20 cellular contexts compared by ENCODE assay signal in the genomic region with DNA sequence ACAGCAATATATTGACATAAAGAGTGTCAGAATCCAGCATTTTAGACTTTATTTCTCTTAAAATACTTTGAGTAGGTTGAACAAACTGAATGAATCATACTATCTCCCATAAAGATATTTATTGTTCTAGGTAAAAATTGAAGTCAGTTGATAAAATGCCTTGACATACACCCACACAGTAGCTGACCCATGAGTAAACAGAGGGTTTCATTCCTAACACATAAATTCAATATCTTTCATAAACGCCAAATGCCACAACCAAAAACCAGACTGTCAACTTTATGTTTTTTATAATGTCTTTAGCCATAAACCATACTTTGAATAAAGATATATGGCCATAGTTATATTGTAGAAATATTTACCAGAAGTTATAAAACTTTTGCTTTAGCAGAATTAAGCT.
A peak's percentile ranks its signal among the peaks of the same experiment; 100 is the strongest.
DNase-seq lines count a peak whose midpoint lies in the region; ATAC-seq and TF ChIP-seq lines count a peak whose summit lies in the region.
"Had no signal": no experiment of that assay in that cellular context is flagged by ENCODE, and none has a peak within 500 bp of the region (broad histone marks: within the 10 kb centered on the region; RNA-seq: fewer than 3 reads in every experiment).

No MANE protein-coding gene starts in this region.

- H2BK15ac ChIP-seq in IMR-90 (ENCODE audit: low read depth, low read length): no peak overlapping the region

- no peak overlapping the region for H3K18ac ChIP-seq in IMR-90 (ENCODE audit: low read depth, low read length)

- DNase-seq in IMR-90 (peak; percentile 44), brain microvascular endothelial cell (peak; percentile 16), mucosa of descending colon (no peak), NCI-H510A (lab: John Stamatoyannopoulos, UW) (no peak), SHP77 treated with DMSO at 0.1 percent for 48 hours (lab: John Stamatoyannopoulos, UW) (no peak), nucleus accumbens (lab: John Stamatoyannopoulos, UW) (no peak)
- no peak for DNase-seq in stimulated activated CD4-positive, alpha-beta T cell treated with anti-CD3 and anti-CD28 coated beads, Interleukin-4, amount 100 ng/mL, for 4 hours
- DNase-seq: Caco-2, DMS153, EL, GOT3, NCI-H1105 treated with DMSO at 0.1 percent for 48 hours, NCI-H1694 treated with DMSO at 0.1 percent for 48 hours, NCI-H226, NCI-H526 had no signal

- H2BK20ac ChIP-seq in IMR-90 (ENCODE audit: low read depth, low read length): no peak overlapping the region

- CTCF ChIA-PET in IMR-90 (lab: Yijun Ruan, JAX): no interaction called here

- H2BK5ac ChIP-seq in IMR-90 (ENCODE audit: low read depth, low read length, poor library complexity, severe bottlenecking): no peak overlapping the region

- H3K9me1 ChIP-seq in IMR-90 (ENCODE audit: insufficient read depth, low read length): no peaks in the 10 kb centered on the region

- H2BK120ac ChIP-seq in IMR-90 (ENCODE audit: low read depth, low read length): no peak overlapping the region

- H3K23ac ChIP-seq in IMR-90 (ENCODE audit: low read depth, low read length): no peak overlapping the region

- no peak overlapping the region for H3K4ac ChIP-seq in IMR-90 (ENCODE audit: low read depth, low read length)

- H2AK9ac ChIP-seq in IMR-90 (replicated peaks; ENCODE audit: low read depth, low read length, poor library complexity): no peak overlapping the region

- no peak overlapping the region for H3K4me2 ChIP-seq in IMR-90 (ENCODE audit: low read depth, low read length)

- dilution Hi-C loops in IMR-90 (cut with HindIII; ENCODE audit: low sequenced_read_pairs, unreplicated experiment): no loop called here

- no peak overlapping the region for H3K14ac ChIP-seq in IMR-90 (replicated peaks; ENCODE audit: low read depth, low read length)

- no peak overlapping the region for H4K91ac ChIP-seq in IMR-90 (ENCODE audit: insufficient read depth, low read depth, low read length)

- no peak overlapping the region for H4K5ac ChIP-seq in IMR-90 (ENCODE audit: low read depth, low read length)

- H3K27ac ChIP-seq in 22Rv1: peak overlapping the region; percentile 23
- no peak overlapping the region for H3K27ac ChIP-seq in IMR-90 (ENCODE audit: insufficient read depth, low read length)
- H3K27ac ChIP-seq in brain microvascular endothelial cell: no peak overlapping the region
- H3K27ac ChIP-seq: SJSA1 had no signal

- H3K79me1 ChIP-seq in IMR-90 (ENCODE audit: low read depth in 1 of 2, low read length in 2 of 2): no peaks in the 10 kb centered on the region

- in situ Hi-C loops in IMR-90 (cut with MboI; ENCODE audit: low sequenced_read_pairs) (no loop called here), brain microvascular endothelial cell (cut with HindIII; ENCODE audit: low pct_ligation_motif_present, low sequenced_read_pairs) (no loop called here)

- H3K56ac ChIP-seq in IMR-90 (ENCODE audit: extremely low read depth, insufficient read depth, low read length): no peak overlapping the region

- TF ChIP-seq CTCF in 22Rv1 (IDR thresholded peaks at IDR 0.05) (no peak), IMR-90 (conservative IDR thresholded peaks at IDR 0.05; ENCODE audit: low read depth, low read length) (no peak), brain microvascular endothelial cell (IDR thresholded peaks at IDR 0.05; ENCODE audit: low read depth, low read length, missing control alignments) (no peak), mucosa of descending colon (IDR thresholded peaks at IDR 0.05) (no peak)

- TF ChIP-seq RAD21 in IMR-90 (IDR thresholded peaks at IDR 0.05; ENCODE audit: low read length): no peak

- no peak overlapping the region for H3K9ac ChIP-seq in IMR-90 (ENCODE audit: low read depth, low read length)

- H3K4me3 ChIP-seq in IMR-90 (ENCODE audit: insufficient read depth, low read depth, low read length) (no peak overlapping the region), brain microvascular endothelial cell (ENCODE audit: low read depth, low read length) (no peak overlapping the region), mucosa of descending colon (no peak overlapping the region)
- H3K4me3 ChIP-seq: GM12878, K562, SJSA1 had no signal

- POLR2A ChIA-PET in IMR-90 (lab: Charles Lee; ENCODE audit: unreplicated experiment): no interaction called here

- H4K8ac ChIP-seq in IMR-90 (ENCODE audit: low read depth in 2 of 2, low read length in 2 of 2): no peak overlapping the region

- no peaks in the 10 kb centered on the region for H3K27me3 ChIP-seq in IMR-90 (ENCODE audit: control insufficient read depth, insufficient read depth, low read length)
- H3K27me3 ChIP-seq in brain microvascular endothelial cell (replicated peaks): no peaks in the 10 kb centered on the region
- H3K27me3 ChIP-seq: SJSA1 had no signal

- no TSS peak for BruUV-seq in IMR-90 (replicated peaks; lab: Mats Ljungman, UMichigan)

- H2AK5ac ChIP-seq in IMR-90 (ENCODE audit: low read depth, low read length): no peak overlapping the region

- intact Hi-C loops in IMR-90 (cut with micrococcal nuclease) (no loop called here), mucosa of descending colon (cut with DNase I, micrococcal nuclease) (no loop called here)

- 100% methylated on average over 1 of the region's 1 CpG; no CpG with 5 or more reads in 1 of the 2 experiments for WGBS in IMR-90 (ENCODE audit: extremely low coverage in 2 of 2, insufficient read length in 1 of 2), 2 experiments

- no peak for TF ChIP-seq POLR2A in IMR-90 (IDR thresholded peaks at IDR 0.05; ENCODE audit: low read depth, low read length)

- H2AFZ ChIP-seq in IMR-90 (replicated peaks; ENCODE audit: low read length, poor library complexity): no peak overlapping the region

- H4K20me1 ChIP-seq in IMR-90 (ENCODE audit: insufficient read depth, low read length): no peaks in the 10 kb centered on the region

- H3K36me3 ChIP-seq in IMR-90 (ENCODE audit: control insufficient read depth, insufficient read depth, low read length) (no peaks in the 10 kb centered on the region), brain microvascular endothelial cell (replicated peaks) (no peaks in the 10 kb centered on the region), mucosa of descending colon (ENCODE audit: low read depth) (no peaks in the 10 kb centered on the region)
- H3K36me3 ChIP-seq: SJSA1 had no signal

- ATAC-seq in IMR-90 (ENCODE audit: low read depth) (no peak), mucosa of descending colon (peak; percentile 54)
- ATAC-seq: GM12878, HCT116, K562 had no signal

- H3K9me3 ChIP-seq in IMR-90 (ENCODE audit: control insufficient read depth, insufficient read depth, low read length) (no peaks in the 10 kb centered on the region), mucosa of descending colon (no peaks in the 10 kb centered on the region)
- H3K9me3 ChIP-seq: Caco-2, SJSA1 had no signal

- H3K4me1 ChIP-seq in IMR-90 (ENCODE audit: control insufficient read depth, insufficient read depth, low read length) (no peaks in the 10 kb centered on the region), mucosa of descending colon (ENCODE audit: low read depth) (no peaks in the 10 kb centered on the region)
- H3K4me1 ChIP-seq: Caco-2, SJSA1 had no signal

TF ChIP-seq in IMR-90, 13 proteins besides CTCF, POLR2A, EP300 and RAD21:
- TF ChIP-seq SMC3 (IDR thresholded peaks at IDR 0.05; ENCODE audit: low read depth, low read length) (no peak), CHD1 (IDR thresholded peaks at IDR 0.05; ENCODE audit: low read depth, low read length) (no peak), RCOR1 (IDR thresholded peaks at IDR 0.05; ENCODE audit: insufficient replicate concordance, low read length) (no peak), FOS (IDR thresholded peaks at IDR 0.05; ENCODE audit: low read depth, low read length) (no peak), BHLHE40 (IDR thresholded peaks at IDR 0.05; ENCODE audit: low read depth, low read length) (no peak), MAFK (IDR thresholded peaks at IDR 0.05; ENCODE audit: low read depth, low read length) (no peak), MAZ (IDR thresholded peaks at IDR 0.05; ENCODE audit: borderline replicate concordance, low read depth, low read length) (no peak)
- TF ChIP-seq, protein P1, sequence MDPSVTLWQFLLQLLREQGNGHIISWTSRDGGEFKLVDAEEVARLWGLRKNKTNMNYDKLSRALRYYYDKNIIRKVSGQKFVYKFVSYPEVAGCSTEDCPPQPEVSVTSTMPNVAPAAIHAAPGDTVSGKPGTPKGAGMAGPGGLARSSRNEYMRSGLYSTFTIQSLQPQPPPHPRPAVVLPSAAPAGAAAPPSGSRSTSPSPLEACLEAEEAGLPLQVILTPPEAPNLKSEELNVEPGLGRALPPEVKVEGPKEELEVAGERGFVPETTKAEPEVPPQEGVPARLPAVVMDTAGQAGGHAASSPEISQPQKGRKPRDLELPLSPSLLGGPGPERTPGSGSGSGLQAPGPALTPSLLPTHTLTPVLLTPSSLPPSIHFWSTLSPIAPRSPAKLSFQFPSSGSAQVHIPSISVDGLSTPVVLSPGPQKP (IDR thresholded peaks at IDR 0.05; ENCODE audit: borderline replicate concordance, low read depth, low read length): no peak

Comparison
In these comparisons a context has a peak if more than half of its experiments do, and no peak if none do; other contexts are left out.
1. DNase-seq: peak in IMR-90 (single experiment) and brain microvascular endothelial cell (single experiment); none in mucosa of descending colon (0 of 3), NCI-H510A (single experiment), SHP77 treated with DMSO at 0.1 percent for 48 hours (single experiment), stimulated activated CD4-positive, alpha-beta T cell treated with anti-CD3 and anti-CD28 coated beads, Interleukin-4, amount 100 ng/mL, for 4 hours (0 of 2) and nucleus accumbens (0 of 56).